Comparison of ENCODE assay signal across 10 cellular contexts in the genomic region with DNA sequence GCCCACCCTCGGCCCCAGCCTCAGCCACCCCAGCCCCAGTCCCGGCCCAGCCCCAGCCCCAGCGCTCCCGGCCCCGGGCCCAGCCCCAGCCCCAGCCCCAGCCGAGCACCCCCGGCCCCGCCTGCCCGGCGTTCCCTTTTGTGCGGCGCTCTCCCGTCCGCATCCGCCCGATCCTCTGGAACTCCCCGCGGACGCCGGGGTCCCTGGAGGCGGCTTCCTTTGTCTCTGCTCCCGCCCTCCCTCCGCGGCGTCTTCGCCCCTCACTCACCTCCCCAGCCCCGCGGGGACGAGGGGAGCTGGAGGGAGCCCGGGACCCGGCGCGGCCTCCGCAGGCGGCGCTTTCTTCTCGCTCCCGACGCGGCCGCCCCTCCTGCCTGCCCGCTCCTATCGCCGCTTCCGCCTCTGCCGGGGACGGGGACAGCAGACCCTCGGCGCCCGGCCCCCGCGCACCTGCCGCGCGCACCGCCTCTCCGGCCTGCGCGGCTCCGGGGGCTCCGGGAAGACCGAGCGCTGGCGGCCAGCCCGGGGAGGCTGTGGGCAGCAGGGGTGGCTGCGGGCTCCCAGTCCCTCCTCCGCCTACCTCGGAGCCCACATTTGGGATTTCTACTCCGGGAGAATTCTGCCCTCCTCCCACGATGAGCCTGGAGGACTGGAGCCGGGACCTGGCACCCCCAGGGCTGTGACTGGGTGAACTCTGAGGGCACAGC. TPM values are rescaled to one million over a fixed set of nuclear protein-coding genes. Genes with fewer than 3 reads are reported as not detected.
A peak's percentile ranks its signal among the peaks of the same experiment; 100 is the strongest.
DNase-seq lines count a peak whose midpoint lies in the region; ATAC-seq and TF ChIP-seq lines count a peak whose summit lies in the region.
"Had no signal": no experiment of that assay in that cellular context is flagged by ENCODE, and none has a peak within 500 bp of the region (broad histone marks: within the 10 kb centered on the region; RNA-seq: fewer than 3 reads in every experiment).

No MANE protein-coding gene starts in this region.

- H3K4me1 Mint-ChIP-seq in natural killer cell: peaks cover 0 to 20% of the 10 kb centered on the region in 2 donors

- H3K4me1 ChIP-seq in HUES6 (ENCODE audit: control insufficient read depth, insufficient read depth, low read length): peaks cover 27% of the 10 kb centered on the region

- intact Hi-C loops in natural killer cell (cut with micrococcal nuclease): no loop called here

- H3K4me3 Mint-ChIP-seq in natural killer cell: peak overlapping the region; percentile 55

- H3K27ac Mint-ChIP-seq in natural killer cell: peak overlapping the region in 1 of 2 donors; percentile 44

- no peak for ATAC-seq in natural killer cell
- ATAC-seq in HG03045 (IDR thresholded peaks at IDR 0.05; ENCODE audit: unreplicated experiment): no peak
- ATAC-seq in HG03159 (IDR thresholded peaks at IDR 0.05; ENCODE audit: unreplicated experiment): no peak

- H3K36me3 ChIP-seq in HUES6 (ENCODE audit: control insufficient read depth, insufficient read depth, low read length): peaks cover 14% of the 10 kb centered on the region

- DNase-seq in D341Med (ENCODE audit: low spot score) (peak; percentile 68), astrocyte of the hippocampus (ENCODE audit: low read depth, low spot score) (peak; percentile 41), natural killer cell (no peak), germinal center (ENCODE audit: low spot score) (no peak)
- DNase-seq in central memory CD4-positive, alpha-beta T cell: no peak
- DNase-seq: KG1 had no signal

- peaks cover 50% of the 10 kb centered on the region for H3K27me3 ChIP-seq in HUES6 (ENCODE audit: control insufficient read depth, insufficient read depth, low read length)

- peaks cover 20 to 32% of the 10 kb centered on the region in 2 donors for H3K27me3 Mint-ChIP-seq in natural killer cell (ENCODE audit: low read depth in 2 of 2)

- H3K9ac ChIP-seq in HUES6 (ENCODE audit: low read length): peak overlapping the region; percentile 52

- no peaks in the 10 kb centered on the region for H3K36me3 Mint-ChIP-seq in natural killer cell

- no peak overlapping the region for H3K27ac ChIP-seq in HUES6 (ENCODE audit: low read depth, low read length)

- no peaks in the 10 kb centered on the region for H3K9me3 ChIP-seq in HUES6 (ENCODE audit: control insufficient read depth, insufficient read depth, low read depth, low read length)

- H3K9me3 Mint-ChIP-seq in natural killer cell: no peaks in the 10 kb centered on the region

- TF ChIP-seq CTCF in natural killer cell (IDR thresholded peaks at IDR 0.05): no peak

- H3K4me3 ChIP-seq in HUES6 (ENCODE audit: low read depth, low read length): peak overlapping the region; percentile 58

RNA-seq across cellular contexts. Expression of a gene that starts 14.0 kb away (rescaled TPM):
- total RNA-seq in natural killer cell: 1 to 10 TPM; 4.1 to 5.0 (median 4.6) TPM

RNA-seq across cellular contexts. Expression of a gene that starts 20.6 kb away (rescaled TPM):
- 10 to 100 TPM; 17.0 to 56.9 (median 50.2) TPM for total RNA-seq in natural killer cell

RNA-seq across cellular contexts. Expression of a gene that starts 34.0 kb away (rescaled TPM):
- 10 to 100 TPM; 15.4 to 35.5 (median 28.9) TPM for total RNA-seq in natural killer cell

RNA-seq across cellular contexts. Expression of a gene that starts 40.2 kb away (rescaled TPM):
- total RNA-seq in natural killer cell: not detected
- total RNA-seq: SK-MEL-5 had no signal

RNA-seq across cellular contexts. Expression of a gene that starts 52.0 kb away (rescaled TPM):
- total RNA-seq in natural killer cell: not detected

Comparison
In these comparisons a context has a peak if more than half of its experiments do, and no peak if none do; other contexts are left out.
1. DNase-seq: peak in D341Med (single experiment) and astrocyte of the hippocampus (single experiment); none in natural killer cell (single experiment), germinal center (single experiment) and central memory CD4-positive, alpha-beta T cell (single experiment).